ENCODE assay signal across 8 cellular contexts in genomic region chr13:33542309-33543088, GRCh38.
DNase-seq lines count a peak whose midpoint lies in the region; ATAC-seq and TF ChIP-seq lines count a peak whose summit lies in the region.

No MANE protein-coding gene starts in this region.

- ATAC-seq in GM21360 (IDR thresholded peaks at IDR 0.05; ENCODE audit: unreplicated experiment), result peak; percentile 82

- peak overlapping the region; percentile 78 for H3K4ac ChIP-seq in mesendoderm (ENCODE audit: low read depth, low read length)

- H3K23ac ChIP-seq in mesendoderm (ENCODE audit: low read length), result no peak overlapping the region

- H3K4me1 Mint-ChIP-seq in Caco-2 (ENCODE audit: low read depth, unreplicated experiment), result peaks cover 19% of the 10 kb centered on the region

- H3K9ac ChIP-seq in endocrine pancreas (ENCODE audit: control insufficient read depth, insufficient read depth, low read length), result peak overlapping the region; percentile 99
- peak overlapping the region; percentile 83 for H3K9ac ChIP-seq in mesendoderm (ENCODE audit: low read length)

- POLR2A ChIA-PET in Caco-2 (lab: Charles Lee), result interaction anchor here (0.6 to 1.3 kb wide), 9 partner anchors 11 to 955 kb away, joined by 3 to 8 read pairs (median 4); partner anchors contain the start of genes RFC3 and STARD13

- no peaks in the 10 kb centered on the region for H3K9me3 ChIP-seq in Caco-2
- H3K9me3 ChIP-seq in endocrine pancreas (ENCODE audit: control insufficient read depth, low read length), result no peaks in the 10 kb centered on the region

- H3K4me2 ChIP-seq in mesendoderm (ENCODE audit: low read length), result peak overlapping the region; percentile 82

- peak overlapping the region; percentile 98 for H3K18ac ChIP-seq in mesendoderm (ENCODE audit: low read length)

- H2BK120ac ChIP-seq in mesendoderm (ENCODE audit: low read depth, low read length), result peak overlapping the region; percentile 78

- no peaks in the 10 kb centered on the region for H3K27me3 Mint-ChIP-seq in Caco-2 (ENCODE audit: insufficient read depth, unreplicated experiment)

- H3K36me3 Mint-ChIP-seq in Caco-2 (ENCODE audit: insufficient read depth, unreplicated experiment), result peaks cover 10% of the 10 kb centered on the region

- H3K27me3 ChIP-seq in Caco-2 (replicated peaks; ENCODE audit: control insufficient read depth, insufficient read depth, low read length), result no peaks in the 10 kb centered on the region
- no peaks in the 10 kb centered on the region for H3K27me3 ChIP-seq in endocrine pancreas (ENCODE audit: control insufficient read depth, insufficient read depth, low read length)
- H3K27me3 ChIP-seq in mesendoderm (ENCODE audit: insufficient read depth, low read length, poor library complexity), result no peaks in the 10 kb centered on the region

- H3K4me3 Mint-ChIP-seq in Caco-2 (ENCODE audit: unreplicated experiment), result peak overlapping the region; percentile 92

- H3K56ac ChIP-seq in mesendoderm (ENCODE audit: low read length), result peak overlapping the region; percentile 90

- H3K4me3 ChIP-seq in Caco-2 (ENCODE audit: low read depth, low read length), result peak overlapping the region; percentile 55
- H3K4me3 ChIP-seq in endocrine pancreas (ENCODE audit: control insufficient read depth, insufficient read depth, low read length), result peak overlapping the region; percentile 87
- peak overlapping the region; percentile 55 for H3K4me3 ChIP-seq in mesendoderm (ENCODE audit: low read length)

- H3K79me1 ChIP-seq in mesendoderm (ENCODE audit: low read length), result no peaks in the 10 kb centered on the region

- H3K4me1 ChIP-seq in Caco-2, result peaks cover 17% of the 10 kb centered on the region
- H3K4me1 ChIP-seq in endocrine pancreas (ENCODE audit: control insufficient read depth, insufficient read depth, low read length), result peaks cover 29% of the 10 kb centered on the region
- peaks cover 3% of the 10 kb centered on the region for H3K4me1 ChIP-seq in mesendoderm (ENCODE audit: control insufficient read depth, low read depth, low read length)

- CTCF ChIA-PET in Caco-2 (lab: Charles Lee), result interaction anchor here (0.6 to 2.4 kb wide), 12 partner anchors 28 to 956 kb away, joined by 3 to 11 read pairs (median 4); partner anchors contain the start of gene PDS5B

- H2AK5ac ChIP-seq in mesendoderm (ENCODE audit: low read length), result no peak overlapping the region

- peak overlapping the region; percentile 98 for H3K27ac Mint-ChIP-seq in Caco-2 (ENCODE audit: unreplicated experiment)

- WGBS in mesendoderm (ENCODE audit: extremely low coverage, insufficient coverage, low lambda C conversion rate), result no CpG with 5 or more reads among the region's 70 CpGs

- no peak overlapping the region for H4K5ac ChIP-seq in mesendoderm (ENCODE audit: low read length)

- H3K79me2 ChIP-seq in mesendoderm (ENCODE audit: control insufficient read depth, insufficient read depth, low read length), result no peaks in the 10 kb centered on the region

- H2BK5ac ChIP-seq in mesendoderm (ENCODE audit: low read length), result peak overlapping the region; percentile 41

- no peak overlapping the region for H2BK15ac ChIP-seq in mesendoderm (replicated peaks; ENCODE audit: low read depth)

- peak; percentile 78 to 89 for TF ChIP-seq CTCF in Caco-2 (IDR thresholded peaks at IDR 0.05; ENCODE audit: insufficient read depth in 1 of 2, low read depth in 1 of 2, low read length in 1 of 2, severe bottlenecking in 1 of 2, unreplicated experiment in 1 of 2)

- peak overlapping the region; percentile 91 for H4K8ac ChIP-seq in mesendoderm (ENCODE audit: low read depth, low read length)

- no peaks in the 10 kb centered on the region for H3K9me3 Mint-ChIP-seq in Caco-2 (ENCODE audit: unreplicated experiment)

- no TSS peak for BruUV-seq in Caco-2 (replicated peaks; lab: Mats Ljungman, UMichigan)

- DNase-seq in Caco-2, result peak; percentile 98 to 99
- peak; percentile 99 for DNase-seq in HT1080 (ENCODE audit: low read depth)
- peak; percentile 99 for DNase-seq in NOMO-1 treated with DMSO at 0.1 percent for 48 hours (lab: John Stamatoyannopoulos, UW; ENCODE audit: unreplicated experiment)
- DNase-seq in activated CD8-positive, alpha-beta memory T cell treated with anti-CD3 and anti-CD28 coated beads, Interleukin-2, amount 50 U/mL, for 1 hour (ENCODE audit: extremely low read depth), result peak; percentile 92
- DNase-seq in mesendoderm, result peak; percentile 99
- peak; percentile 97 for DNase-seq in stimulated activated CD8-positive, alpha-beta memory T cell treated with anti-CD3 and anti-CD28 coated beads, Interleukin-15, amount 100 ng/mL, for 1 hour (ENCODE audit: low read depth)

- peak overlapping the region; percentile 96 for H3K27ac ChIP-seq in mesendoderm (ENCODE audit: low read depth, low read length)

- H3K36me3 ChIP-seq in Caco-2 (ENCODE audit: control insufficient read depth, insufficient read depth, low read length) (no peaks in the 10 kb centered on the region), endocrine pancreas (ENCODE audit: control insufficient read depth, insufficient read depth, low read length) (no peaks in the 10 kb centered on the region), mesendoderm (ENCODE audit: control insufficient read depth, insufficient read depth, low read length) (no peaks in the 10 kb centered on the region)

- intact Hi-C loops in Caco-2 (cut with micrococcal nuclease; ENCODE audit: unreplicated experiment), result loop anchor here (1.0 to 10.0 kb wide), 11 partner anchors 98 to 956 kb away; partner anchors contain the start of genes KL, PDS5B and STARD13

Comparison
In these comparisons a context has a peak if more than half of its experiments do, and no peak if none do; other contexts are left out.
1. Peak in every context shown above with its lines: DNase-seq, ATAC-seq, H3K4me3 ChIP-seq and H3K27ac ChIP-seq.